ENCODE assay signal across 2 cellular contexts in genomic region chr2:162113088-162113770, GRCh38.
TF ChIP-seq lines count a peak whose summit lies in the region.

No MANE protein-coding gene starts in this region.

TF ChIP-seq in WTC11, 78 proteins besides CTCF, POLR2A, EP300 and RAD21 (continued from another document):
- TF ChIP-seq, protein P1, sequence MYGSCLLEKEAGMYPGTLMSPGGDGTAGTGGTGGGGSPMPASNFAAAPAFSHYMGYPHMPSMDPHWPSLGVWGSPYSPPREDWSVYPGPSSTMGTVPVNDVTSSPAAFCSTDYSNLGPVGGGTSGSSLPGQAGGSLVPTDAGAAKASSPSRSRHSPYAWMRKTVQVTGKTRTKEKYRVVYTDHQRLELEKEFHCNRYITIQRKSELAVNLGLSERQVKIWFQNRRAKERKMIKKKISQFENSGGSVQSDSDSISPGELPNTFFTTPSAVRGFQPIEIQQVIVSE (CRISPR knock-in tag; IDR thresholded peaks at IDR 0.05; ENCODE audit: borderline replicate concordance), result no peak
- TF ChIP-seq ZMAT4 (CRISPR knock-in tag; IDR thresholded peaks at IDR 0.05) (no peak), FOXP1 (CRISPR knock-in tag; IDR thresholded peaks at IDR 0.05; ENCODE audit: borderline replicate concordance) (no peak), E2F5 (CRISPR knock-in tag; IDR thresholded peaks at IDR 0.05) (no peak)
- TF ChIP-seq, protein P2, sequence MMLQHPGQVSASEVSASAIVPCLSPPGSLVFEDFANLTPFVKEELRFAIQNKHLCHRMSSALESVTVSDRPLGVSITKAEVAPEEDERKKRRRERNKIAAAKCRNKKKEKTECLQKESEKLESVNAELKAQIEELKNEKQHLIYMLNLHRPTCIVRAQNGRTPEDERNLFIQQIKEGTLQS (CRISPR knock-in tag; conservative IDR thresholded peaks at IDR 0.05), result no peak
TF ChIP-seq in WTC11: peak in this region for 0.

TF ChIP-seq in HEK293T, 16 proteins besides CTCF, POLR2A, EP300 and RAD21 (continued from another document):
- TF ChIP-seq HDGF (IDR thresholded peaks at IDR 0.05; ENCODE audit: borderline replicate concordance), result no peak
- TF ChIP-seq, protein P3, sequence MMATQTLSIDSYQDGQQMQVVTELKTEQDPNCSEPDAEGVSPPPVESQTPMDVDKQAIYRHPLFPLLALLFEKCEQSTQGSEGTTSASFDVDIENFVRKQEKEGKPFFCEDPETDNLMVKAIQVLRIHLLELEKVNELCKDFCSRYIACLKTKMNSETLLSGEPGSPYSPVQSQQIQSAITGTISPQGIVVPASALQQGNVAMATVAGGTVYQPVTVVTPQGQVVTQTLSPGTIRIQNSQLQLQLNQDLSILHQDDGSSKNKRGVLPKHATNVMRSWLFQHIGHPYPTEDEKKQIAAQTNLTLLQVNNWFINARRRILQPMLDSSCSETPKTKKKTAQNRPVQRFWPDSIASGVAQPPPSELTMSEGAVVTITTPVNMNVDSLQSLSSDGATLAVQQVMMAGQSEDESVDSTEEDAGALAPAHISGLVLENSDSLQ (IDR thresholded peaks at IDR 0.05), result no peak
